Comparison of ENCODE assay signal across 17 cellular contexts in genomic region chr10:58201704-58202103, GRCh38.
DNase-seq lines count a peak whose midpoint lies in the region; ATAC-seq, FAIRE-seq and TF ChIP-seq lines count a peak whose summit lies in the region.
"Had no signal": no experiment of that assay in that cellular context is flagged by ENCODE, and none has a peak within 500 bp of the region (broad histone marks: within the 10 kb centered on the region; RNA-seq: fewer than 3 reads in every experiment).

No MANE protein-coding gene starts in this region.

- H4K91ac ChIP-seq in neuronal stem cell (ENCODE audit: low read depth, low read length, poor library complexity): no peak overlapping the region

- H3K4me3 ChIP-seq in neuronal stem cell (ENCODE audit: low read length in 2 of 2) (no peak overlapping the region), right lobe of liver (no peak overlapping the region)
- H3K4me3 ChIP-seq: smooth muscle cell, stomach had no signal

- H3K27ac ChIP-seq in neuronal stem cell (replicated peaks; ENCODE audit: low read length) (no peak overlapping the region), right lobe of liver (no peak overlapping the region)

- no peak overlapping the region for H2BK5ac ChIP-seq in neuronal stem cell (ENCODE audit: low read length)

- no peak for TF ChIP-seq POLR2A in GM18505 (IDR thresholded peaks at IDR 0.05; ENCODE audit: borderline replicate concordance, extremely low read depth, insufficient read depth, insufficient read length)
- no peak for TF ChIP-seq POLR2A in right lobe of liver (IDR thresholded peaks at IDR 0.05)

- H3K4me2 ChIP-seq in neuronal stem cell (ENCODE audit: insufficient read depth, low read length, poor library complexity, severe bottlenecking): no peak overlapping the region
- H3K4me2 ChIP-seq: smooth muscle cell had no signal

- no peak overlapping the region for H3K14ac ChIP-seq in neuronal stem cell (ENCODE audit: low read length)

- no peak overlapping the region for H2BK120ac ChIP-seq in neuronal stem cell (ENCODE audit: low read depth, low read length)

- TF ChIP-seq CTCF in D721Med (IDR thresholded peaks at IDR 0.05; ENCODE audit: insufficient read depth, missing control alignments) (no peak), right lobe of liver (IDR thresholded peaks at IDR 0.05) (no peak)

- no peak overlapping the region for H3K4ac ChIP-seq in neuronal stem cell (ENCODE audit: low read length)

- intact Hi-C loops in right lobe of liver (cut with DNase I): no loop called here

- no peak overlapping the region for H3K9ac ChIP-seq in neuronal stem cell (ENCODE audit: low read depth, low read length, poor library complexity)

- FAIRE-seq in GM19239 (lab: Jason Lieb, UNC): peak; percentile 14
- FAIRE-seq in D721Med (lab: Jason Lieb, UNC): no peak
- FAIRE-seq: colon had no signal

- no peak overlapping the region for H3K18ac ChIP-seq in neuronal stem cell (ENCODE audit: low read length)

- H2AFZ ChIP-seq in neuronal stem cell (ENCODE audit: low read length): no peak overlapping the region

- no peak overlapping the region for H2BK12ac ChIP-seq in neuronal stem cell (ENCODE audit: low read length)

- H3K9me3 ChIP-seq in neuronal stem cell (replicated peaks in 1 of 2; ENCODE audit: control insufficient read depth in 2 of 2, insufficient read depth in 1 of 2, low read depth in 1 of 2, low read length in 2 of 2) (no peaks in the 10 kb centered on the region), right lobe of liver (no peaks in the 10 kb centered on the region)
- H3K9me3 ChIP-seq: stomach had no signal

- no peak overlapping the region for H4K8ac ChIP-seq in neuronal stem cell (ENCODE audit: low read depth, low read length)

- H3K27me3 ChIP-seq in neuronal stem cell (ENCODE audit: control insufficient read depth in 3 of 3, insufficient read depth in 3 of 3, low read depth in 1 of 3, low read length in 3 of 3): no peaks in the 10 kb centered on the region
- no peaks in the 10 kb centered on the region for H3K27me3 ChIP-seq in right lobe of liver
- H3K27me3 ChIP-seq: stomach had no signal

- H2AK5ac ChIP-seq in neuronal stem cell (ENCODE audit: low read depth, low read length): no peak overlapping the region

- H3K23ac ChIP-seq in neuronal stem cell (ENCODE audit: low read depth, low read length, poor library complexity): no peak overlapping the region

- H3K36me3 ChIP-seq in neuronal stem cell (replicated peaks in 1 of 2; ENCODE audit: control insufficient read depth in 2 of 2, insufficient read depth in 2 of 2, low read length in 2 of 2) (no peaks in the 10 kb centered on the region), right lobe of liver (no peaks in the 10 kb centered on the region)

- DNase-seq in GM19239 (ENCODE audit: insufficient read length, low spot score): peak; percentile 4
- DNase-seq in D721Med (ENCODE audit: insufficient read length, low spot score): no peak
- no peak for DNase-seq in SW 1271 (lab: John Stamatoyannopoulos, UW)
- DNase-seq in neuronal stem cell (ENCODE audit: low spot score): no peak
- no peak for DNase-seq in right lobe of liver
- DNase-seq: activated CD4-positive, alpha-beta T cell treated with anti-CD3 and anti-CD28 coated beads, Interleukin-2, amount 10 ng/mL, durations not matched to agents 7 days and 5 days; GDM1; H7; NCI-H1105 treated with DMSO at 0.1 percent for 48 hours; posterior cingulate gyrus; SHP77 treated with DMSO at 0.1 percent for 48 hours; stomach had no signal

- H2BK15ac ChIP-seq in neuronal stem cell (ENCODE audit: low read length): no peak overlapping the region

- WGBS in neuronal stem cell (ENCODE audit: extremely low coverage in 2 of 2, insufficient read length in 2 of 2, insufficient replicate concordance in 1 of 2), 2 donors: no CpG with 5 or more reads among the region's 2 CpGs
- 91% methylated on average over 2 of the region's 2 CpGs for WGBS in right lobe of liver (ENCODE audit: insufficient coverage, low coverage, low lambda C conversion rate, missing lambda C conversion rate)

- ATAC-seq in GM18505 (IDR thresholded peaks at IDR 0.05; ENCODE audit: unreplicated experiment): peak; percentile 55
- ATAC-seq in HG02678 (IDR thresholded peaks at IDR 0.05; ENCODE audit: unreplicated experiment): peak; percentile 82
- peak; percentile 87 for ATAC-seq in HG03457 (IDR thresholded peaks at IDR 0.05; ENCODE audit: unreplicated experiment)
- ATAC-seq in right lobe of liver: no peak

- H3K4me1 ChIP-seq in neuronal stem cell (ENCODE audit: control insufficient read depth in 2 of 2, insufficient read depth in 1 of 2, low read depth in 1 of 2, low read length in 2 of 2) (no peaks in the 10 kb centered on the region), right lobe of liver (no peaks in the 10 kb centered on the region)
- H3K4me1 ChIP-seq: stomach had no signal

- no peaks in the 10 kb centered on the region for H3K79me1 ChIP-seq in neuronal stem cell (ENCODE audit: low read depth, low read length)

Comparison
In these comparisons a context has a peak if more than half of its experiments do, and no peak if none do; other contexts are left out.
1. ATAC-seq: peak in GM18505 (single experiment), HG02678 (single experiment) and HG03457 (single experiment); none in right lobe of liver (0 of 4).